In the genomic region with DNA sequence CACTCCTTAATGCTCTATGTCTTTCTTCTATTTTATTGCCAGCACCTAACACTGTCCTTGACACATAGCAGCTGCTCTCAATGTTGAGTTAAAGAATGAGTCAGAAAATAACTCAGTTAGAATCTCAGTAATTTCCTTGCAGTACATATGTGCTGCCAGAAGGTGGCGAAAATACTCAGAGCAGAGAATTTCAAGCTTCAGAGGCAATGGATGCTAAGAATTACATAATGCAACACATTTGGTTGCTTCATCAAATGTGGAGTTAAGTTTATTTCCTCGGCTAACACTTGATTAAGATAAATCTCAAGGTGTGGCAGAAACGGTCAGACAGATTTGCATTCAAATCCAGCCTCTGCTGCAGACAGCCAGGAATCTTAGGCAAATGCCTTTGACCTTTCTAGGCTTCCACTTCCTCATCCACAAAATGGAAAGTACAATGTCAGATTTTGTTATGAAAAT, we compare ENCODE assay signal across 9 cellular contexts.
DNase-seq lines count a peak whose midpoint lies in the region; ATAC-seq and TF ChIP-seq lines count a peak whose summit lies in the region.
"Had no signal": no experiment of that assay in that cellular context is flagged by ENCODE, and none has a peak within 500 bp of the region (broad histone marks: within the 10 kb centered on the region; RNA-seq: fewer than 3 reads in every experiment).

No MANE protein-coding gene starts in this region.

- no peaks in the 10 kb centered on the region for H3K36me3 Mint-ChIP-seq in activated naive CD8-positive, alpha-beta T cell treated with anti-CD3 and anti-CD28 coated beads, Interleukin-2, amount 50 U/mL, for 24 hours (ENCODE audit: low read depth)

- intact Hi-C loops in left cardiac atrium (cut with DNase I): loop anchor here in 1 of 2 donors (5.0 kb wide), 1 partner anchor 104 kb away; a partner anchor contains a TSS

- no peaks in the 10 kb centered on the region for H4K20me1 ChIP-seq in OCI-LY3 (ENCODE audit: insufficient read depth, low read length)

- no peaks in the 10 kb centered on the region for H3K9me3 Mint-ChIP-seq in activated naive CD8-positive, alpha-beta T cell treated with anti-CD3 and anti-CD28 coated beads, Interleukin-2, amount 50 U/mL, for 24 hours

- H3K79me2 ChIP-seq in OCI-LY3 (ENCODE audit: low read length): no peaks in the 10 kb centered on the region

- no peak overlapping the region for H2AFZ ChIP-seq in OCI-LY3 (ENCODE audit: low read depth, low read length)

- H3K27ac ChIP-seq in OCI-LY3 (ENCODE audit: low read length): peak overlapping the region; percentile 82

- no peaks in the 10 kb centered on the region for H3K36me3 ChIP-seq in OCI-LY3 (replicated peaks; ENCODE audit: low read depth, low read length)

- H3K4me3 Mint-ChIP-seq in activated naive CD8-positive, alpha-beta T cell treated with anti-CD3 and anti-CD28 coated beads, Interleukin-2, amount 50 U/mL, for 24 hours: no peak overlapping the region

- TF ChIP-seq CTCF in OCI-LY3 (IDR thresholded peaks at IDR 0.05; ENCODE audit: low read depth, low read length): peak; percentile 93

- H3K4me1 Mint-ChIP-seq in activated naive CD8-positive, alpha-beta T cell treated with anti-CD3 and anti-CD28 coated beads, Interleukin-2, amount 50 U/mL, for 24 hours: peaks cover 10% of the 10 kb centered on the region

- no peaks in the 10 kb centered on the region for H3K27me3 Mint-ChIP-seq in activated naive CD8-positive, alpha-beta T cell treated with anti-CD3 and anti-CD28 coated beads, Interleukin-2, amount 50 U/mL, for 24 hours

- peak overlapping the region; percentile 52 for H3K4me2 ChIP-seq in OCI-LY3 (ENCODE audit: low read length)

- no peaks in the 10 kb centered on the region for H3K27me3 ChIP-seq in OCI-LY3 (ENCODE audit: low read depth, low read length)
- H3K27me3 ChIP-seq: BLaER1 treated with 17β-estradiol and CSF1 and Interleukin-3, amounts not matched to agents 10 nM and 100 nM had no signal

- DNase-seq in NCI-H1436 (lab: John Stamatoyannopoulos, UW) (peak; percentile 28), NCI-H1436 treated with DMSO at 0.1 percent for 48 hours (lab: John Stamatoyannopoulos, UW) (no peak), HuH-7 (ENCODE audit: low spot score) (peak; percentile 25), left cardiac atrium (no peak), retina (peak; percentile 30)
- peak; percentile 46 for DNase-seq in activated naive CD8-positive, alpha-beta T cell treated with anti-CD3 and anti-CD28 coated beads, Interleukin-2, amount 50 U/mL, for 24 hours

- H3K9ac ChIP-seq in OCI-LY3 (ENCODE audit: low read length): peak overlapping the region; percentile 62

- H3K4me1 ChIP-seq in OCI-LY3 (ENCODE audit: low read length): peaks cover 86% of the 10 kb centered on the region

- ATAC-seq in GM21786 (IDR thresholded peaks at IDR 0.05; ENCODE audit: unreplicated experiment) (peak; percentile 86), left cardiac atrium (peak; percentile 54 to 65)
- ATAC-seq in activated naive CD8-positive, alpha-beta T cell treated with anti-CD3 and anti-CD28 coated beads, Interleukin-2, amount 50 U/mL, for 24 hours: peak; percentile 51

- no peaks in the 10 kb centered on the region for H3K9me3 ChIP-seq in OCI-LY3 (ENCODE audit: insufficient read depth, low read length)
- H3K9me3 ChIP-seq: BLaER1 treated with 17β-estradiol and CSF1 and Interleukin-3, amounts not matched to agents 10 nM and 100 nM had no signal

- H3K4me3 ChIP-seq in OCI-LY3 (ENCODE audit: low read length): peak overlapping the region; percentile 27; the same call in 1 of the 2 replicates
- H3K4me3 ChIP-seq: BLaER1 treated with 17β-estradiol and CSF1 and Interleukin-3, amounts not matched to agents 10 nM and 100 nM had no signal

- no peak overlapping the region for H3K27ac Mint-ChIP-seq in activated naive CD8-positive, alpha-beta T cell treated with anti-CD3 and anti-CD28 coated beads, Interleukin-2, amount 50 U/mL, for 24 hours

Comparison
In these comparisons a context has a peak if more than half of its experiments do, and no peak if none do; other contexts are left out.
1. DNase-seq: peak in NCI-H1436 (single experiment), HuH-7 (single experiment), activated naive CD8-positive, alpha-beta T cell treated with anti-CD3 and anti-CD28 coated beads, Interleukin-2, amount 50 U/mL, for 24 hours (single experiment) and retina (single experiment); none in NCI-H1436 treated with DMSO at 0.1 percent for 48 hours (single experiment) and left cardiac atrium (single experiment).
2. Peak in every context shown above with its lines, with median percentiles within 50 percentile points of each other: ATAC-seq.